28 cellular contexts compared by ENCODE assay signal in genomic region chr18:59340817-59341216, GRCh38. TPM values are rescaled to one million over a fixed set of nuclear protein-coding genes. Genes with fewer than 3 reads are reported as not detected.
DNase-seq lines count a peak whose midpoint lies in the region; ATAC-seq, FAIRE-seq and TF ChIP-seq lines count a peak whose summit lies in the region.
"Had no signal": no experiment of that assay in that cellular context is flagged by ENCODE, and none has a peak within 500 bp of the region (broad histone marks: within the 10 kb centered on the region; RNA-seq: fewer than 3 reads in every experiment).

No MANE protein-coding gene starts in this region.

- no peak for TF ChIP-seq POLR2A in uterus (IDR thresholded peaks at IDR 0.05)

- H3K27ac ChIP-seq in uterus: no peak overlapping the region
- H3K27ac ChIP-seq: neural progenitor cell, sigmoid colon, testis had no signal

- DNase-seq in activated T-cell treated with anti-CD3 and anti-CD28 coated beads, Interleukin-2, amount 50 U/mL, for 24 hours: no peak
- DNase-seq in activated T-cell treated with anti-CD3 and anti-CD28 coated beads for 4 hours (no peak), frontal cortex (ENCODE audit: low spot score in 2 of 2) (no peak), uterus (no peak)
- DNase-seq: activated CD8-positive, alpha-beta memory T cell treated with anti-CD3 and anti-CD28 coated beads for 24 hours; activated gamma-delta T cell; cerebellar nuclear complex; DMS153; erythroblast; foreskin melanocyte; hippocampal formation; KBM-7; mucosa of descending colon; MV-4-11; NCI-H187; NCI-H2227 treated with DMSO at 0.1 percent for 48 hours; NCI-H82; SHP77 treated with DMSO at 0.1 percent for 48 hours; sigmoid colon; testis had no signal

- peaks cover 54% of the 10 kb centered on the region for H3K4me1 Mint-ChIP-seq in activated T-cell treated with anti-CD3 and anti-CD28 coated beads, Interleukin-2, amount 50 U/mL, for 24 hours (ENCODE audit: low read depth)
- H3K4me1 Mint-ChIP-seq: neural progenitor cell had no signal

- no peaks in the 10 kb centered on the region for H3K4me1 ChIP-seq in uterus
- H3K4me1 ChIP-seq: neural progenitor cell, sigmoid colon, testis had no signal

- no peak for TF ChIP-seq CTCF in uterus (IDR thresholded peaks at IDR 0.05)

- peak; percentile 65 for ATAC-seq in GM18519 (IDR thresholded peaks at IDR 0.05; ENCODE audit: low FRiP score, unreplicated experiment)
- ATAC-seq in HG03064 (IDR thresholded peaks at IDR 0.05; ENCODE audit: low read depth, unreplicated experiment): peak; percentile 63
- no peak for ATAC-seq in HG03039 (IDR thresholded peaks at IDR 0.05; ENCODE audit: unreplicated experiment)
- ATAC-seq in HG02981 (IDR thresholded peaks at IDR 0.05; ENCODE audit: unreplicated experiment): no peak
- ATAC-seq: mucosa of descending colon had no signal

- intact Hi-C loops in uterus (cut with DNase I; ENCODE audit: low total_unique reads): no loop called here

- H3K27ac Mint-ChIP-seq in activated T-cell treated with anti-CD3 and anti-CD28 coated beads, Interleukin-2, amount 50 U/mL, for 24 hours: peak overlapping the region; percentile 76
- H3K27ac Mint-ChIP-seq: neural progenitor cell had no signal

- no peaks in the 10 kb centered on the region for H3K36me3 ChIP-seq in uterus

- H3K36me3 Mint-ChIP-seq in activated T-cell treated with anti-CD3 and anti-CD28 coated beads, Interleukin-2, amount 50 U/mL, for 24 hours (ENCODE audit: low read depth): peaks cover 97% of the 10 kb centered on the region

- H3K27me3 ChIP-seq in uterus: no peaks in the 10 kb centered on the region
- H3K27me3 ChIP-seq: neural progenitor cell, sigmoid colon, testis had no signal

- H3K4me3 Mint-ChIP-seq in activated T-cell treated with anti-CD3 and anti-CD28 coated beads, Interleukin-2, amount 50 U/mL, for 24 hours: peak overlapping the region; percentile 7
- H3K4me3 Mint-ChIP-seq: neural progenitor cell had no signal

- no peaks in the 10 kb centered on the region for H3K9me3 ChIP-seq in uterus
- H3K9me3 ChIP-seq: sigmoid colon, testis had no signal

- peaks cover 21% of the 10 kb centered on the region for H3K9me3 Mint-ChIP-seq in activated T-cell treated with anti-CD3 and anti-CD28 coated beads, Interleukin-2, amount 50 U/mL, for 24 hours

- FAIRE-seq in frontal cortex (lab: Jason Lieb, UNC): peak; percentile 26

- no peaks in the 10 kb centered on the region for H3K27me3 Mint-ChIP-seq in activated T-cell treated with anti-CD3 and anti-CD28 coated beads, Interleukin-2, amount 50 U/mL, for 24 hours
- H3K27me3 Mint-ChIP-seq: CD4-positive, CD25-positive, alpha-beta regulatory T cell had no signal

- H3K4me3 ChIP-seq in uterus: no peak overlapping the region
- H3K4me3 ChIP-seq: mucosa of descending colon, neural progenitor cell, sigmoid colon, testis had no signal

RNA-seq across cellular contexts. Expression of gene LMAN1, which starts 18.2 kb away (rescaled TPM):
- 39.9 TPM for total RNA-seq in frontal cortex
- total RNA-seq in uterus: 100 to 1,000 TPM in 1 of 4 donors, 10 to 100 TPM in 3; 30.2 to 200 (median 76.8) TPM

RNA-seq across cellular contexts. Expression of gene CPLX4, which starts 22.4 kb away (rescaled TPM):
- total RNA-seq in frontal cortex: not detected
- total RNA-seq in uterus: not detected
- total RNA-seq: CD4-positive, CD25-positive, alpha-beta regulatory T cell; liver; mucosa of descending colon; posterior vena cava had no signal

Comparison
In these comparisons a context has a peak if more than half of its experiments do, and no peak if none do; other contexts are left out.
1. ATAC-seq: peak in GM18519 (single experiment) and HG03064 (single experiment); none in HG03039 (single experiment) and HG02981 (single experiment).